In genomic region chrX:130028196-130028595, GRCh38 we compare ENCODE assay signal across 8 cellular contexts. TPM values are rescaled to one million over a fixed set of nuclear protein-coding genes. Genes with fewer than 3 reads are reported as not detected.
DNase-seq lines count a peak whose midpoint lies in the region; ATAC-seq lines count a peak whose summit lies in the region.

No MANE protein-coding gene starts in this region.

- H3K36me3 Mint-ChIP-seq in activated naive CD8-positive, alpha-beta T cell treated with anti-CD3 and anti-CD28 coated beads, Interleukin-2, amount 50 U/mL, for 24 hours (ENCODE audit: low read depth): peaks cover 4% of the 10 kb centered on the region

- in situ Hi-C loops in SK-MEL-5 (cut with HindIII; ENCODE audit: low pct_unique_long_range_greater_than_20kb, low sequenced_read_pairs): no loop called here

- H3K9me3 Mint-ChIP-seq in activated naive CD8-positive, alpha-beta T cell treated with anti-CD3 and anti-CD28 coated beads, Interleukin-2, amount 50 U/mL, for 24 hours: no peaks in the 10 kb centered on the region

- H3K4me3 Mint-ChIP-seq in activated naive CD8-positive, alpha-beta T cell treated with anti-CD3 and anti-CD28 coated beads, Interleukin-2, amount 50 U/mL, for 24 hours: no peak overlapping the region

- peaks cover 10% of the 10 kb centered on the region for H3K4me1 Mint-ChIP-seq in activated naive CD8-positive, alpha-beta T cell treated with anti-CD3 and anti-CD28 coated beads, Interleukin-2, amount 50 U/mL, for 24 hours

- H3K27me3 Mint-ChIP-seq in activated naive CD8-positive, alpha-beta T cell treated with anti-CD3 and anti-CD28 coated beads, Interleukin-2, amount 50 U/mL, for 24 hours: no peaks in the 10 kb centered on the region

- ATAC-seq in activated naive CD8-positive, alpha-beta T cell treated with anti-CD3 and anti-CD28 coated beads, Interleukin-2, amount 50 U/mL, for 24 hours: no peak
- no peak for ATAC-seq in GM21786 (IDR thresholded peaks at IDR 0.05; ENCODE audit: unreplicated experiment)

- no peak overlapping the region for H3K27ac Mint-ChIP-seq in activated naive CD8-positive, alpha-beta T cell treated with anti-CD3 and anti-CD28 coated beads, Interleukin-2, amount 50 U/mL, for 24 hours

- DNase-seq in NOMO-1 (lab: John Stamatoyannopoulos, UW; ENCODE audit: unreplicated experiment in 2 of 2): peak; percentile 13 to 20
- DNase-seq in NOMO-1 treated with dmso at 0.1 percent for 144 hours (lab: John Stamatoyannopoulos, UW; ENCODE audit: unreplicated experiment): no peak
- DNase-seq in SK-MEL-5 (ENCODE audit: low read depth, low spot score): peak; percentile 37
- DNase-seq in activated naive CD8-positive, alpha-beta T cell treated with anti-CD3 and anti-CD28 coated beads, Interleukin-2, amount 50 U/mL, for 24 hours: peak; percentile 47
- DNase-seq in iPS-NIHi7 (ENCODE audit: extremely low spot score): peak; percentile 47
- peak; percentile 14 to 52 for DNase-seq in stimulated activated CD4-positive, alpha-beta T cell treated with anti-CD3 and anti-CD28 coated beads, Interleukin-4, amount 100 ng/mL, for 4 hours
- no peak for DNase-seq in NCI-H1105 treated with DMSO at 0.1 percent for 48 hours (lab: John Stamatoyannopoulos, UW)

RNA-seq across cellular contexts. Expression of gene BCORL1, which starts 45.8 kb away (rescaled TPM):
- 0.50 and 0.88 TPM in 2 replicates for total RNA-seq in SK-MEL-5 (2014; rRNA removed; shearing (Covaris generic))
- 5.0 and 6.0 TPM in 2 replicates for polyA plus RNA-seq in SK-MEL-5 (2015; cell fraction: cytosol; rRNA removed)
- polyA plus RNA-seq in SK-MEL-5 (2015; cell fraction: nucleus; rRNA removed): 2.3 and 3.4 TPM in 2 replicates

Comparison
In these comparisons a context has a peak if more than half of its experiments do, and no peak if none do; other contexts are left out.
1. DNase-seq: peak in NOMO-1 (2 of 2), SK-MEL-5 (single experiment), activated naive CD8-positive, alpha-beta T cell treated with anti-CD3 and anti-CD28 coated beads, Interleukin-2, amount 50 U/mL, for 24 hours (single experiment), iPS-NIHi7 (single experiment) and stimulated activated CD4-positive, alpha-beta T cell treated with anti-CD3 and anti-CD28 coated beads, Interleukin-4, amount 100 ng/mL, for 4 hours (2 of 2); none in NOMO-1 treated with dmso at 0.1 percent for 144 hours (single experiment) and NCI-H1105 treated with DMSO at 0.1 percent for 48 hours (single experiment).